ENCODE assay signal across 1 cellular context in the genomic region with DNA sequence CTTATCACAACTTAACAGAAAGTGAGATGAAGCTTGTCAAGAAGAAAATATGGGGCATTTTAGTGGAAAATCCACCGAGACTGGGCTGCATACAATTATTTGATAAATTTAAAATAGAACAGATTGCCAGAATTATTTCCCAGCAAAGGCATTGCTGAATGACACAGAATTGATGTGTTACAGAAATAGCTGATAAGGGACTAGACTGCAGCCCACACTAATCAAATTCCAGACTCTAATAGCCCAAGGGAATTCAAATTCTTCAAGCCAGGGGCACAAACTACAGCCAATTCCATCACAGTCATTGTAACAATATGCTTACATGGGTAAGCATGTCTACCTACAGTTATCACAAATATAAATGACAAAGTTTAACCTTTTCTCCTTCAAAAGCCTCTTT.
TF ChIP-seq lines count a peak whose summit lies in the region.

No MANE protein-coding gene starts in this region.

TF ChIP-seq in HepG2, 621 proteins besides CTCF, POLR2A, EP300 and RAD21 (continued from another document):
- TF ChIP-seq, protein P1, sequence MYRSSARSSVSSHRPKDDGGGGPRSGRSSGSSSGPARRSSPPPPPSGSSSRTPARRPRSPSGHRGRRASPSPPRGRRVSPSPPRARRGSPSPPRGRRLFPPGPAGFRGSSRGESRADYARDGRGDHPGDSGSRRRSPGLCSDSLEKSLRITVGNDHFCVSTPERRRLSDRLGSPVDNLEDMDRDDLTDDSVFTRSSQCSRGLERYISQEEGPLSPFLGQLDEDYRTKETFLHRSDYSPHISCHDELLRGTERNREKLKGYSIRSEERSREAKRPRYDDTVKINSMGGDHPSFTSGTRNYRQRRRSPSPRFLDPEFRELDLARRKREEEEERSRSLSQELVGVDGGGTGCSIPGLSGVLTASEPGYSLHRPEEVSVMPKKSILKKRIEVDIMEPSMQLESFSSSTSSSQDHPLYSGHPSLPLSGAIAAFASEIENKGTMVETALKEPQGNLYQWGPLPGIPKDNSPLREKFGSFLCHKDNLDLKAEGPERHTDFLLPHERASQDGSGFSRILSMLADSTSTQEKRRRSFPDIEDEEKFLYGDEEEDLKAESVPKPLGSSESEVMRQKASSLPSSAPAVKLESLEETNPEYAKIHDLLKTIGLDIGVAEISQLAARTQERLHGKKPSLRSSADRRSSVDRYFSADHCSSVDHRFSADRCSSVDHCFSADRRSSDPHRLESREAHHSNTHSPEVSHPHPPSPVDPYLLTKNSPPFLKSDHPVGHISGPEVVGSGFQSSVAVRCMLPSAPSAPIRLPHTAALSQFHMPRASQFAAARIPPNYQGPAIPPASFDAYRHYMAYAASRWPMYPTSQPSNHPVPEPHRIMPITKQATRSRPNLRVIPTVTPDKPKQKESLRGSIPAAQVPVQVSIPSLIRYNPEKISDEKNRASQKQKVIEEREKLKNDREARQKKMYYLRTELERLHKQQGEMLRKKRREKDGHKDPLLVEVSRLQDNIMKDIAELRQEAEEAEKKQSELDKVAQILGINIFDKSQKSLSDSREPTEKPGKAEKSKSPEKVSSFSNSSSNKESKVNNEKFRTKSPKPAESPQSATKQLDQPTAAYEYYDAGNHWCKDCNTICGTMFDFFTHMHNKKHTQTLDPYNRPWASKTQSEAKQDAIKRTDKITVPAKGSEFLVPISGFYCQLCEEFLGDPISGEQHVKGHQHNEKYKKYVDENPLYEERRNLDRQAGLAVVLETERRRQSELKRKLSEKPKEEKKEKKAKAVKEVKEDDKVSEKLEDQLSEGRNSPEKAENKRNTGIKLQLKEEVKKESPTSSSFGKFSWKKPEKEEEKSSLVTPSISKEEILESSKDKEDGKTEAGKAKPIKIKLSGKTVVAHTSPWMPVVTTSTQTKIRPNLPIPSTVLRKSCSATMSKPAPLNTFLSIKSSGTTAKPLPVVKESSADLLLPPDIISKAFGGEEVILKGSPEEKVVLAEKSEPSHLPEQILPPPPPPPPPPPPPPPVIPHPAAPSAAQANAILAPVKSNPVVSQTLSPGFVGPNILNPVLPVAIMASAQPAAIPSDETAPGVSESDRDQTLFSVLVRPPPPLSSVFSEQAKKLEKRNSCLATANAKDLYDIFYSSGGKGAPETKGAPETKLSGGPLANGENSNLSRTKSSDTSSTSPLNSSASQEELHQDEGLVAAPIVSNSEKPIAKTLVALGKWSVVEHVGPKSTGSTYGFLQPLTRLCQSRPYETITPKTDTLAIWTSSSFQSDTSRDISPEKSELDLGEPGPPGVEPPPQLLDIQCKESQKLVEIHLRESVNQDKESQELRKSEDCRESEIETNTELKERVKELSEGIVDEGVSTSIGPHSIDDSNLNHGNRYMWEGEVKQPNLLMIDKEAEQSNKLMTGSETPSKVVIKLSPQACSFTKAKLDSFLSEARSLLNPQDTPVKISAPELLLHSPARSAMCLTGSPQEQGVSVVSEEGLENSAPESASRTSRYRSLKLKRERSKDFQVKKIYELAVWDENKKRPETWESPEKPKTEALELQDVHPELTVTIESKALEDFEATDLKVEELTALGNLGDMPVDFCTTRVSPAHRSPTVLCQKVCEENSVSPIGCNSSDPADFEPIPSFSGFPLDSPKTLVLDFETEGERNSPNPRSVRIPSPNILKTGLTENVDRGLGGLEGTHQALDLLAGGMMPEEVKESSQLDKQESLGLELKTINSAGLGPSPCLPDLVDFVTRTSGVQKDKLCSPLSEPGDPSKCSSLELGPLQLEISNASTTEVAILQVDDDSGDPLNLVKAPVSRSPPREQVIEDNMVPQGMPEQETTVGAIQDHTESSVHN (CRISPR knock-in tag; IDR thresholded peaks at IDR 0.05), result no peak
- no peak for TF ChIP-seq NFE2 (CRISPR knock-in tag; IDR thresholded peaks at IDR 0.05)
- TF ChIP-seq, protein P2, sequence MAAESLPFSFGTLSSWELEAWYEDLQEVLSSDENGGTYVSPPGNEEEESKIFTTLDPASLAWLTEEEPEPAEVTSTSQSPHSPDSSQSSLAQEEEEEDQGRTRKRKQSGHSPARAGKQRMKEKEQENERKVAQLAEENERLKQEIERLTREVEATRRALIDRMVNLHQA (CRISPR knock-in tag; IDR thresholded peaks at IDR 0.05), result no peak
- no peak for TF ChIP-seq HMG20B (CRISPR knock-in tag; conservative IDR thresholded peaks at IDR 0.05)
- no peak for TF ChIP-seq ZNF317 (CRISPR knock-in tag; IDR thresholded peaks at IDR 0.05)
- no peak for TF ChIP-seq ZFP36L2 (CRISPR knock-in tag; IDR thresholded peaks at IDR 0.05)
- TF ChIP-seq ZNF430 (CRISPR knock-in tag; IDR thresholded peaks at IDR 0.05), result no peak
- TF ChIP-seq MLXIP (CRISPR knock-in tag; IDR thresholded peaks at IDR 0.05; ENCODE audit: borderline replicate concordance), result no peak
- TF ChIP-seq, protein P3, sequence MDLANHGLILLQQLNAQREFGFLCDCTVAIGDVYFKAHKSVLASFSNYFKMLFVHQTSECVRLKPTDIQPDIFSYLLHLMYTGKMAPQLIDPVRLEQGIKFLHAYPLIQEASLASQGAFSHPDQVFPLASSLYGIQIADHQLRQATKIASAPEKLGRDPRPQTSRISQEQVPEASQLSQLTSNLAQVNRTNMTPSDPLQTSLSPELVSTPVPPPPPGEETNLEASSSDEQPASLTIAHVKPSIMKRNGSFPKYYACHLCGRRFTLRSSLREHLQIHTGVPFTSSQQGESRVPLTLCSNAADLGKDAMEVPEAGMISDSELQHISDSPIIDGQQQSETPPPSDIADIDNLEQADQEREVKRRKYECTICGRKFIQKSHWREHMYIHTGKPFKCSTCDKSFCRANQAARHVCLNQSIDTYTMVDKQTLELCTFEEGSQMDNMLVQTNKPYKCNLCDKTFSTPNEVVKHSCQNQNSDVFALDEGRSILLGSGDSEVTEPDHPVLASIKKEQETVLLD (CRISPR knock-in tag; IDR thresholded peaks at IDR 0.05; ENCODE audit: low read depth), result no peak
- TF ChIP-seq PHF5A (CRISPR knock-in tag; IDR thresholded peaks at IDR 0.05; ENCODE audit: low read depth, unreplicated experiment), result no peak
